31 cellular contexts compared by ENCODE assay signal in the genomic region with DNA sequence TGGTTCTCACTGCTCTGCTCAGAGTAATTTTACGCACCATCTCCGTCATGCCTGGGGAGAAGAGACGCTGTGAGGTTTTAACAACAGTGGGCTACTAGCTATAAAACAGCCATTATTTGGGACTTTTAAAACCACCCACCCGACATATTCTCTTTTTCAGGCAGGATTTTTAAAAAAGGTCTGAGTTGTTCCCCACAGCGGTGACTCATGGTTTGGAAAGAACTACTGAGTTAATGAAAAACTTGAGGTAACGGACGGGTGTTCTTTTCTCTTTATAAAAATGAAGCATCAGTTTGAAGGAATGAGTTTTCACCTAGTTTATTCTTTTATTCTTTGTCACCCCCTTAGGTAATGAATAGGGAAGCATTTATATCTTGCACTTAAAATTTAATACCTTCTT.
A peak's percentile ranks its signal among the peaks of the same experiment; 100 is the strongest.
DNase-seq lines count a peak whose midpoint lies in the region; ATAC-seq and TF ChIP-seq lines count a peak whose summit lies in the region.
"Had no signal": no experiment of that assay in that cellular context is flagged by ENCODE, and none has a peak within 500 bp of the region (broad histone marks: within the 10 kb centered on the region; RNA-seq: fewer than 3 reads in every experiment).

No MANE protein-coding gene starts in this region.

- H3F3A ChIP-seq in SK-N-SH (replicated peaks; ENCODE audit: insufficient read depth): peaks cover 13% of the 10 kb centered on the region

- no peak overlapping the region for H3K9ac ChIP-seq in SK-N-SH

- H3K9me3 Mint-ChIP-seq in stimulated activated naive CD8-positive, alpha-beta T cell treated with anti-CD3 and anti-CD28 coated beads, Interleukin-15, amount 100 ng/mL, for 72 hours: peaks cover 0 to 10% of the 10 kb centered on the region in 2 donors
- H3K9me3 Mint-ChIP-seq: activated CD4-positive, alpha-beta T cell treated with anti-CD3 and anti-CD28 coated beads, Interleukin-2, amount 10 ng/mL, durations not matched to agents 7 days and 5 days; activated naive CD8-positive, alpha-beta T cell treated with anti-CD3 and anti-CD28 coated beads, Interleukin-2, amount 10 ng/mL, durations not matched to agents 7 days and 5 days; WTC11 had no signal

- no peaks in the 10 kb centered on the region for H3K79me2 ChIP-seq in SK-N-SH (ENCODE audit: insufficient read depth)

- no peaks in the 10 kb centered on the region for H3K27me3 ChIP-seq in SK-N-SH (ENCODE audit: insufficient read depth)
- H3K27me3 ChIP-seq in right lobe of liver: no peaks in the 10 kb centered on the region
- H3K27me3 ChIP-seq in tibial artery: no peaks in the 10 kb centered on the region
- H3K27me3 ChIP-seq in SJCRH30: no peaks in the 10 kb centered on the region
- H3K27me3 ChIP-seq: dorsolateral prefrontal cortex had no signal

- intact Hi-C loops in right lobe of liver (cut with DNase I) (no loop called here), tibial artery (cut with DNase I; ENCODE audit: low total_unique reads) (no loop called here)

- no peak for TF ChIP-seq RAD21 in SK-N-SH (IDR thresholded peaks at IDR 0.05; ENCODE audit: low read length)

- CTCF ChIA-PET in SK-N-SH (lab: Yijun Ruan, JAX): interaction anchor here (0.9 kb wide), 1 partner anchor 319 kb away, joined by 3 read pairs; no protein-coding TSS in a partner anchor

- peak; percentile 33; the same call in 2 of the 3 replicates for ATAC-seq in SK-N-SH treated with all-trans-retinoic acid at 6 μM for 48 hours
- ATAC-seq in right lobe of liver: peak; percentile 52 to 70 (median 67)
- no peak for ATAC-seq in GM19023 (IDR thresholded peaks at IDR 0.05; ENCODE audit: unreplicated experiment)
- ATAC-seq in stimulated activated naive CD8-positive, alpha-beta T cell treated with anti-CD3 and anti-CD28 coated beads, Interleukin-15, amount 100 ng/mL, for 72 hours: no peak
- ATAC-seq: activated T-cell treated with anti-CD3 and anti-CD28 coated beads, Interleukin-2, amount 50 U/mL, for 4 hours; naive thymus-derived CD4-positive, alpha-beta T cell; WTC11 had no signal

- POLR2A ChIA-PET in SK-N-SH (lab: Yijun Ruan, JAX): no interaction called here

- no peaks in the 10 kb centered on the region for H3K9me3 ChIP-seq in SK-N-SH
- no peaks in the 10 kb centered on the region for H3K9me3 ChIP-seq in right lobe of liver
- no peaks in the 10 kb centered on the region for H3K9me3 ChIP-seq in tibial artery
- H3K9me3 ChIP-seq in SJCRH30 (replicated peaks): no peaks in the 10 kb centered on the region

- 79% methylated on average over 7 of the region's 7 CpGs for WGBS in SK-N-SH (ENCODE audit: low lambda C conversion rate)
- WGBS in right lobe of liver (ENCODE audit: insufficient coverage, low coverage, low lambda C conversion rate, missing lambda C conversion rate): 44% methylated on average over 7 of the region's 7 CpGs

- no peak for TF ChIP-seq EP300 in SK-N-SH (IDR thresholded peaks at IDR 0.05; ENCODE audit: borderline replicate concordance in 1 of 2, low read depth in 1 of 2, low read length in 1 of 2)

- H3K27ac ChIP-seq in SK-N-SH (ENCODE audit: low read depth in 2 of 2, low read length in 1 of 2) (no peak overlapping the region), right lobe of liver (peak overlapping the region in 2 of 3 donors; percentile 47 to 82), tibial artery (peak overlapping the region; percentile 1 to 39), SJCRH30 (no peak overlapping the region)
- H3K27ac ChIP-seq: 22Rv1, skin epidermis had no signal

- TF ChIP-seq CTCF in SK-N-SH (IDR thresholded peaks at IDR 0.05): no peak
- TF ChIP-seq CTCF in epithelial cell of proximal tubule (conservative IDR thresholded peaks at IDR 0.05; ENCODE audit: low read depth, low read length): no peak
- TF ChIP-seq CTCF in right lobe of liver (IDR thresholded peaks at IDR 0.05): no peak
- TF ChIP-seq CTCF in tibial artery (IDR thresholded peaks at IDR 0.05): no peak

- H3K4me2 ChIP-seq in SK-N-SH: no peak overlapping the region

- peaks cover 0 to 11% of the 10 kb centered on the region in 2 experiments for H3K36me3 ChIP-seq in SK-N-SH (replicated peaks in 1 of 2; ENCODE audit: control insufficient read depth in 1 of 2, insufficient read depth in 2 of 2, low read length in 1 of 2)
- no peaks in the 10 kb centered on the region for H3K36me3 ChIP-seq in right lobe of liver
- peaks cover 3 to 9% (median 7%) of the 10 kb centered on the region in 3 donors for H3K36me3 ChIP-seq in tibial artery
- H3K36me3 ChIP-seq in SJCRH30: 0 out of 2 replicates have a peak, but pooled peaks cover 5% of the 10 kb centered on the region

- DNase-seq in SK-N-SH (no peak), epithelial cell of proximal tubule (ENCODE audit: low read depth) (peak; percentile 39), right lobe of liver (no peak), tibial artery (no peak), SJCRH30 (no peak)
- no peak for DNase-seq in stimulated activated naive CD8-positive, alpha-beta T cell treated with anti-CD3 and anti-CD28 coated beads, Interleukin-15, amount 100 ng/mL, for 72 hours
- DNase-seq: activated CD4-positive, alpha-beta T cell treated with anti-CD3 and anti-CD28 coated beads, Interleukin-2, amount 10 ng/mL, durations not matched to agents 7 days and 5 days; activated gamma-delta T cell treated with Interleukin-2 at 50 U/mL for 16 hours; activated naive CD8-positive, alpha-beta T cell treated with anti-CD3 and anti-CD28 coated beads, Interleukin-2, amount 10 ng/mL, durations not matched to agents 7 days and 5 days; activated T-cell treated with anti-CD3 and anti-CD28 coated beads, Interleukin-2, amount 50 U/mL, for 4 hours; AML-193; aorta; CD4-positive, CD25-positive, alpha-beta regulatory T cell; cerebellar nuclear complex; dorsolateral prefrontal cortex; glutamatergic neuron; naive thymus-derived CD4-positive, alpha-beta T cell; NCI-H1048; NCI-H1694; NCI-H446; NCI-H82; occipital lobe; SIG-M5; stimulated activated naive CD4-positive, alpha-beta T cell had no signal

- H3K4me1 ChIP-seq in SK-N-SH (ENCODE audit: control insufficient read depth in 1 of 2, insufficient read depth in 2 of 2, low read depth in 1 of 2, low read length in 1 of 2) (peaks cover 5 to 6% of the 10 kb centered on the region in 2 experiments; a peak in 3 of 4 replicates), right lobe of liver (peaks cover 0 to 30% (median 0%) of the 10 kb centered on the region in 4 donors), tibial artery (peaks cover 0 to 28% (median 15%) of the 10 kb centered on the region in 4 donors), SJCRH30 (no peaks in the 10 kb centered on the region)

- no peaks in the 10 kb centered on the region for H3K27me3 Mint-ChIP-seq in stimulated activated naive CD8-positive, alpha-beta T cell treated with anti-CD3 and anti-CD28 coated beads, Interleukin-15, amount 100 ng/mL, for 72 hours
- H3K27me3 Mint-ChIP-seq: activated CD4-positive, alpha-beta T cell treated with anti-CD3 and anti-CD28 coated beads, Interleukin-2, amount 10 ng/mL, durations not matched to agents 7 days and 5 days; activated naive CD8-positive, alpha-beta T cell treated with anti-CD3 and anti-CD28 coated beads, Interleukin-2, amount 10 ng/mL, durations not matched to agents 7 days and 5 days; CD4-positive, CD25-positive, alpha-beta regulatory T cell; naive thymus-derived CD4-positive, alpha-beta T cell had no signal

- no peaks in the 10 kb centered on the region for H3K9me2 ChIP-seq in SK-N-SH

- TF ChIP-seq POLR2A in right lobe of liver (IDR thresholded peaks at IDR 0.05): no peak

- no peak overlapping the region for H3K4me3 Mint-ChIP-seq in stimulated activated naive CD8-positive, alpha-beta T cell treated with anti-CD3 and anti-CD28 coated beads, Interleukin-15, amount 100 ng/mL, for 72 hours
- H3K4me3 Mint-ChIP-seq: activated CD4-positive, alpha-beta T cell treated with anti-CD3 and anti-CD28 coated beads, Interleukin-2, amount 10 ng/mL, durations not matched to agents 7 days and 5 days; activated naive CD8-positive, alpha-beta T cell treated with anti-CD3 and anti-CD28 coated beads, Interleukin-2, amount 10 ng/mL, durations not matched to agents 7 days and 5 days; activated T-cell treated with anti-CD3 and anti-CD28 coated beads, Interleukin-2, amount 50 U/mL, for 4 hours; CD4-positive, CD25-positive, alpha-beta regulatory T cell; mesothelial cell of epicardium; naive thymus-derived CD4-positive, alpha-beta T cell; WTC11 had no signal

- no peaks in the 10 kb centered on the region for H3K4me1 Mint-ChIP-seq in stimulated activated naive CD8-positive, alpha-beta T cell treated with anti-CD3 and anti-CD28 coated beads, Interleukin-15, amount 100 ng/mL, for 72 hours
- H3K4me1 Mint-ChIP-seq: activated CD4-positive, alpha-beta T cell treated with anti-CD3 and anti-CD28 coated beads, Interleukin-2, amount 10 ng/mL, durations not matched to agents 7 days and 5 days; CD4-positive, CD25-positive, alpha-beta regulatory T cell; mesothelial cell of epicardium had no signal

- no peak overlapping the region for H2AFZ ChIP-seq in SK-N-SH (ENCODE audit: low read depth)

- H3K4me3 ChIP-seq in SK-N-SH (ENCODE audit: low read depth in 2 of 2, low read length in 1 of 2): no peak overlapping the region
- peak overlapping the region; percentile 21 for H3K4me3 ChIP-seq in epithelial cell of proximal tubule (ENCODE audit: low read depth, low read length)
- H3K4me3 ChIP-seq in right lobe of liver: no peak overlapping the region
- no peak overlapping the region for H3K4me3 ChIP-seq in tibial artery
- no peak overlapping the region for H3K4me3 ChIP-seq in SJCRH30
- H3K4me3 ChIP-seq: dorsolateral prefrontal cortex, K562, skin epidermis had no signal

- H4K20me1 ChIP-seq in SK-N-SH (ENCODE audit: insufficient read depth): no peaks in the 10 kb centered on the region

- H3K27ac Mint-ChIP-seq in stimulated activated naive CD8-positive, alpha-beta T cell treated with anti-CD3 and anti-CD28 coated beads, Interleukin-15, amount 100 ng/mL, for 72 hours: no peak overlapping the region
- H3K27ac Mint-ChIP-seq: activated CD4-positive, alpha-beta T cell treated with anti-CD3 and anti-CD28 coated beads, Interleukin-2, amount 10 ng/mL, durations not matched to agents 7 days and 5 days; activated naive CD8-positive, alpha-beta T cell treated with anti-CD3 and anti-CD28 coated beads, Interleukin-2, amount 10 ng/mL, durations not matched to agents 7 days and 5 days; mesothelial cell of epicardium; naive thymus-derived CD4-positive, alpha-beta T cell; WTC11 had no signal

TF ChIP-seq in SK-N-SH, 30 proteins besides CTCF, POLR2A, EP300 and RAD21:
- TF ChIP-seq NFIC (IDR thresholded peaks at IDR 0.05; ENCODE audit: borderline replicate concordance) (no peak), SMC3 (IDR thresholded peaks at IDR 0.05; ENCODE audit: low read depth, low read length) (no peak), CHD2 (IDR thresholded peaks at IDR 0.05; ENCODE audit: low read length, partially characterized antibody) (no peak)
TF ChIP-seq in SK-N-SH: peak in this region for 0.

Comparison
In these comparisons a context has a peak if more than half of its experiments do, and no peak if none do; other contexts are left out.
1. ATAC-seq: peak in SK-N-SH treated with all-trans-retinoic acid at 6 μM for 48 hours (single experiment) and right lobe of liver (4 of 4); none in GM19023 (single experiment) and stimulated activated naive CD8-positive, alpha-beta T cell treated with anti-CD3 and anti-CD28 coated beads, Interleukin-15, amount 100 ng/mL, for 72 hours (single experiment).
2. H3K27ac ChIP-seq: peak in right lobe of liver (2 of 3) and tibial artery (2 of 2); none in SK-N-SH (0 of 2) and SJCRH30 (single experiment).